In the genomic region with DNA sequence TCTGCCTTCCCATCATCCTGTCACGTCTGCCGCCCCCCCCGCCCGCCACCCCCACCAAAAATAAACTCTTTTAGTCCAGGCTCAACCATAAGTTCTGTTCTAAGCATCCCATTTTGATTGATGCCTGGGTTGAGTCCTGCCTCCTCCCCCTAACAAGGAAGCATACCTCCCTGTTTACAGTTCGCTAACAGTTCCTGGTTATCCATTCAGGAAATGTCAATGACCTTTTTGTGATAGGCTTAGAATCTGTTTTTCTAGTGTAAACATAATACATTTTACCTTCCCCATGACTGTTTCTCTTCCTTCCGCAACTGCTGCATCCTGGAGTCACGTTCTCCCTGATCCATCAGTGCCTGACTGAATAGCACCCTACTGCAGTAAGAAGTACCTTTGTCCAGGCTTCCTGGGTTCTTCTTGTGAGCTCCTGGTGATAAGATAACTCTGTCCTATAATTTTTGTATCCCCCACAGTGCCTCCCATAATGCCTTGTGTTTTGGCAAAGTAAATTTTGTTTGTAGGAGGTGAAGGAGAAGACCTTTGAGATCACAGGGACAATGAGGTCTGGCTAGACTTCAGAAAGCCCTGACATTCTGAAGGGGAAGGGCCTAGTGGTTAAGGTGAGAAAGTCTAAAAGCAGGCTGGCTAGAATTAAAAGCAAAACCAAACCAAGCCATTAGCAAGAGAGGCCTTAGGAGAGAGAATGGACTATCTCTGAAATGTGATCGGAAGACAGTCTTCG, we compare ENCODE assay signal across 1 cellular context.
A peak's percentile ranks its signal among the peaks of the same experiment; 100 is the strongest.
TF ChIP-seq lines count a peak whose summit lies in the region.

No MANE protein-coding gene starts in this region.

TF ChIP-seq in HepG2, 621 proteins besides CTCF, POLR2A, EP300 and RAD21 (continues in another document):
- TF ChIP-seq EZH2 (conservative IDR thresholded peaks at IDR 0.05; ENCODE audit: low read depth, low read length) (no peak), ZNF878 (CRISPR knock-in tag; IDR thresholded peaks at IDR 0.05) (peak; percentile 36; the same call in 1 of the 2 replicates), ZSCAN31 (CRISPR knock-in tag; IDR thresholded peaks at IDR 0.05; ENCODE audit: low read depth) (no peak), FOXO1 (CRISPR knock-in tag; IDR thresholded peaks at IDR 0.05) (peak; percentile 93), MEF2D (CRISPR knock-in tag; IDR thresholded peaks at IDR 0.05) (peak; percentile 77), MED1 (CRISPR knock-in tag; IDR thresholded peaks at IDR 0.05) (peak; percentile 96), SNRNP70 (IDR thresholded peaks at IDR 0.05; ENCODE audit: low read depth, low read length) (no peak), ZNF703 (CRISPR knock-in tag; IDR thresholded peaks at IDR 0.05; ENCODE audit: borderline replicate concordance) (0 out of 2 replicates have a peak, but pooled peaks have one; percentile 69), POLR2G (IDR thresholded peaks at IDR 0.05; ENCODE audit: low read depth, low read length) (peak; percentile 78), CHD4 (IDR thresholded peaks at IDR 0.05; ENCODE audit: borderline replicate concordance, low read length) (no peak), IRX3 (CRISPR knock-in tag; IDR thresholded peaks at IDR 0.05; ENCODE audit: borderline replicate concordance, low read depth) (no peak), PLRG1 (conservative IDR thresholded peaks at IDR 0.05) (no peak), ZNF782 (CRISPR knock-in tag; IDR thresholded peaks at IDR 0.05; ENCODE audit: borderline replicate concordance) (no peak), ZFP36L2 (CRISPR knock-in tag; IDR thresholded peaks at IDR 0.05) (no peak), ZNF180 (CRISPR knock-in tag; IDR thresholded peaks at IDR 0.05; ENCODE audit: borderline replicate concordance, low read depth) (no peak), DR1 (CRISPR knock-in tag; IDR thresholded peaks at IDR 0.05) (no peak), SMAD9 (CRISPR knock-in tag; IDR thresholded peaks at IDR 0.05) (no peak), HOXA7 (CRISPR knock-in tag; IDR thresholded peaks at IDR 0.05) (no peak)
- TF ChIP-seq, protein P1, sequence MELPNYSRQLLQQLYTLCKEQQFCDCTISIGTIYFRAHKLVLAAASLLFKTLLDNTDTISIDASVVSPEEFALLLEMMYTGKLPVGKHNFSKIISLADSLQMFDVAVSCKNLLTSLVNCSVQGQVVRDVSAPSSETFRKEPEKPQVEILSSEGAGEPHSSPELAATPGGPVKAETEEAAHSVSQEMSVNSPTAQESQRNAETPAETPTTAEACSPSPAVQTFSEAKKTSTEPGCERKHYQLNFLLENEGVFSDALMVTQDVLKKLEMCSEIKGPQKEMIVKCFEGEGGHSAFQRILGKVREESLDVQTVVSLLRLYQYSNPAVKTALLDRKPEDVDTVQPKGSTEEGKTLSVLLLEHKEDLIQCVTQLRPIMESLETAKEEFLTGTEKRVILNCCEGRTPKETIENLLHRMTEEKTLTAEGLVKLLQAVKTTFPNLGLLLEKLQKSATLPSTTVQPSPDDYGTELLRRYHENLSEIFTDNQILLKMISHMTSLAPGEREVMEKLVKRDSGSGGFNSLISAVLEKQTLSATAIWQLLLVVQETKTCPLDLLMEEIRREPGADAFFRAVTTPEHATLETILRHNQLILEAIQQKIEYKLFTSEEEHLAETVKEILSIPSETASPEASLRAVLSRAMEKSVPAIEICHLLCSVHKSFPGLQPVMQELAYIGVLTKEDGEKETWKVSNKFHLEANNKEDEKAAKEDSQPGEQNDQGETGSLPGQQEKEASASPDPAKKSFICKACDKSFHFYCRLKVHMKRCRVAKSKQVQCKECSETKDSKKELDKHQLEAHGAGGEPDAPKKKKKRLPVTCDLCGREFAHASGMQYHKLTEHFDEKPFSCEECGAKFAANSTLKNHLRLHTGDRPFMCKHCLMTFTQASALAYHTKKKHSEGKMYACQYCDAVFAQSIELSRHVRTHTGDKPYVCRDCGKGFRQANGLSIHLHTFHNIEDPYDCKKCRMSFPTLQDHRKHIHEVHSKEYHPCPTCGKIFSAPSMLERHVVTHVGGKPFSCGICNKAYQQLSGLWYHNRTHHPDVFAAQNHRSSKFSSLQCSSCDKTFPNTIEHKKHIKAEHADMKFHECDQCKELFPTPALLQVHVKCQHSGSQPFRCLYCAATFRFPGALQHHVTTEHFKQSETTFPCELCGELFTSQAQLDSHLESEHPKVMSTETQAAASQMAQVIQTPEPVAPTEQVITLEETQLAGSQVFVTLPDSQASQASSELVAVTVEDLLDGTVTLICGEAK (IDR thresholded peaks at IDR 0.05) = no peak
- TF ChIP-seq, protein P1 (CRISPR knock-in tag; IDR thresholded peaks at IDR 0.05) = no peak
- TF ChIP-seq, protein P2, sequence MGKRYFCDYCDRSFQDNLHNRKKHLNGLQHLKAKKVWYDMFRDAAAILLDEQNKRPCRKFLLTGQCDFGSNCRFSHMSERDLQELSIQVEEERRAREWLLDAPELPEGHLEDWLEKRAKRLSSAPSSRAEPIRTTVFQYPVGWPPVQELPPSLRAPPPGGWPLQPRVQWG (CRISPR knock-in tag; IDR thresholded peaks at IDR 0.05; ENCODE audit: borderline replicate concordance, low read depth) = no peak
- TF ChIP-seq, protein P3, sequence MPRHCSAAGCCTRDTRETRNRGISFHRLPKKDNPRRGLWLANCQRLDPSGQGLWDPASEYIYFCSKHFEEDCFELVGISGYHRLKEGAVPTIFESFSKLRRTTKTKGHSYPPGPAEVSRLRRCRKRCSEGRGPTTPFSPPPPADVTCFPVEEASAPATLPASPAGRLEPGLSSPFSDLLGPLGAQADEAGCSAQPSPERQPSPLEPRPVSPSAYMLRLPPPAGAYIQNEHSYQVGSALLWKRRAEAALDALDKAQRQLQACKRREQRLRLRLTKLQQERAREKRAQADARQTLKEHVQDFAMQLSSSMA (CRISPR knock-in tag; IDR thresholded peaks at IDR 0.05) = no peak
- TF ChIP-seq, protein P4, sequence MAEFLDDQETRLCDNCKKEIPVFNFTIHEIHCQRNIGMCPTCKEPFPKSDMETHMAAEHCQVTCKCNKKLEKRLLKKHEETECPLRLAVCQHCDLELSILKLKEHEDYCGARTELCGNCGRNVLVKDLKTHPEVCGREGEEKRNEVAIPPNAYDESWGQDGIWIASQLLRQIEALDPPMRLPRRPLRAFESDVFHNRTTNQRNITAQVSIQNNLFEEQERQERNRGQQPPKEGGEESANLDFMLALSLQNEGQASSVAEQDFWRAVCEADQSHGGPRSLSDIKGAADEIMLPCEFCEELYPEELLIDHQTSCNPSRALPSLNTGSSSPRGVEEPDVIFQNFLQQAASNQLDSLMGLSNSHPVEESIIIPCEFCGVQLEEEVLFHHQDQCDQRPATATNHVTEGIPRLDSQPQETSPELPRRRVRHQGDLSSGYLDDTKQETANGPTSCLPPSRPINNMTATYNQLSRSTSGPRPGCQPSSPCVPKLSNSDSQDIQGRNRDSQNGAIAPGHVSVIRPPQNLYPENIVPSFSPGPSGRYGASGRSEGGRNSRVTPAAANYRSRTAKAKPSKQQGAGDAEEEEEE (CRISPR knock-in tag; IDR thresholded peaks at IDR 0.05; ENCODE audit: borderline replicate concordance) = no peak
- TF ChIP-seq, protein P5, sequence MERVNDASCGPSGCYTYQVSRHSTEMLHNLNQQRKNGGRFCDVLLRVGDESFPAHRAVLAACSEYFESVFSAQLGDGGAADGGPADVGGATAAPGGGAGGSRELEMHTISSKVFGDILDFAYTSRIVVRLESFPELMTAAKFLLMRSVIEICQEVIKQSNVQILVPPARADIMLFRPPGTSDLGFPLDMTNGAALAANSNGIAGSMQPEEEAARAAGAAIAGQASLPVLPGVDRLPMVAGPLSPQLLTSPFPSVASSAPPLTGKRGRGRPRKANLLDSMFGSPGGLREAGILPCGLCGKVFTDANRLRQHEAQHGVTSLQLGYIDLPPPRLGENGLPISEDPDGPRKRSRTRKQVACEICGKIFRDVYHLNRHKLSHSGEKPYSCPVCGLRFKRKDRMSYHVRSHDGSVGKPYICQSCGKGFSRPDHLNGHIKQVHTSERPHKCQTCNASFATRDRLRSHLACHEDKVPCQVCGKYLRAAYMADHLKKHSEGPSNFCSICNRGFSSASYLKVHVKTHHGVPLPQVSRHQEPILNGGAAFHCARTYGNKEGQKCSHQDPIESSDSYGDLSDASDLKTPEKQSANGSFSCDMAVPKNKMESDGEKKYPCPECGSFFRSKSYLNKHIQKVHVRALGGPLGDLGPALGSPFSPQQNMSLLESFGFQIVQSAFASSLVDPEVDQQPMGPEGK (CRISPR knock-in tag; IDR thresholded peaks at IDR 0.05) = peak; percentile 74
- TF ChIP-seq, protein P6, sequence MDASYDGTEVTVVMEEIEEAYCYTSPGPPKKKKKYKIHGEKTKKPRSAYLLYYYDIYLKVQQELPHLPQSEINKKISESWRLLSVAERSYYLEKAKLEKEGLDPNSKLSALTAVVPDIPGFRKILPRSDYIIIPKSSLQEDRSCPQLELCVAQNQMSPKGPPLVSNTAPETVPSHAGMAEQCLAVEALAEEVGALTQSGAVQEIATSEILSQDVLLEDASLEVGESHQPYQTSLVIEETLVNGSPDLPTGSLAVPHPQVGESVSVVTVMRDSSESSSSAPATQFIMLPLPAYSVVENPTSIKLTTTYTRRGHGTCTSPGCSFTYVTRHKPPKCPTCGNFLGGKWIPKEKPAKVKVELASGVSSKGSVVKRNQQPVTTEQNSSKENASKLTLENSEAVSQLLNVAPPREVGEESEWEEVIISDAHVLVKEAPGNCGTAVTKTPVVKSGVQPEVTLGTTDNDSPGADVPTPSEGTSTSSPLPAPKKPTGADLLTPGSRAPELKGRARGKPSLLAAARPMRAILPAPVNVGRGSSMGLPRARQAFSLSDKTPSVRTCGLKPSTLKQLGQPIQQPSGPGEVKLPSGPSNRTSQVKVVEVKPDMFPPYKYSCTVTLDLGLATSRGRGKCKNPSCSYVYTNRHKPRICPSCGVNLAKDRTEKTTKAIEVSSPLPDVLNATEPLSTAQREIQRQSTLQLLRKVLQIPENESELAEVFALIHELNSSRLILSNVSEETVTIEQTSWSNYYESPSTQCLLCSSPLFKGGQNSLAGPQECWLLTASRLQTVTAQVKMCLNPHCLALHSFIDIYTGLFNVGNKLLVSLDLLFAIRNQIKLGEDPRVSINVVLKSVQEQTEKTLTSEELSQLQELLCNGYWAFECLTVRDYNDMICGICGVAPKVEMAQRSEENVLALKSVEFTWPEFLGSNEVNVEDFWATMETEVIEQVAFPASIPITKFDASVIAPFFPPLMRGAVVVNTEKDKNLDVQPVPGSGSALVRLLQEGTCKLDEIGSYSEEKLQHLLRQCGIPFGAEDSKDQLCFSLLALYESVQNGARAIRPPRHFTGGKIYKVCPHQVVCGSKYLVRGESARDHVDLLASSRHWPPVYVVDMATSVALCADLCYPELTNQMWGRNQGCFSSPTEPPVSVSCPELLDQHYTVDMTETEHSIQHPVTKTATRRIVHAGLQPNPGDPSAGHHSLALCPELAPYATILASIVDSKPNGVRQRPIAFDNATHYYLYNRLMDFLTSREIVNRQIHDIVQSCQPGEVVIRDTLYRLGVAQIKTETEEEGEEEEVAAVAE (CRISPR knock-in tag; IDR thresholded peaks at IDR 0.05; ENCODE audit: borderline replicate concordance) = no peak; the same call in 1 of the 2 replicates
- TF ChIP-seq, protein P7, sequence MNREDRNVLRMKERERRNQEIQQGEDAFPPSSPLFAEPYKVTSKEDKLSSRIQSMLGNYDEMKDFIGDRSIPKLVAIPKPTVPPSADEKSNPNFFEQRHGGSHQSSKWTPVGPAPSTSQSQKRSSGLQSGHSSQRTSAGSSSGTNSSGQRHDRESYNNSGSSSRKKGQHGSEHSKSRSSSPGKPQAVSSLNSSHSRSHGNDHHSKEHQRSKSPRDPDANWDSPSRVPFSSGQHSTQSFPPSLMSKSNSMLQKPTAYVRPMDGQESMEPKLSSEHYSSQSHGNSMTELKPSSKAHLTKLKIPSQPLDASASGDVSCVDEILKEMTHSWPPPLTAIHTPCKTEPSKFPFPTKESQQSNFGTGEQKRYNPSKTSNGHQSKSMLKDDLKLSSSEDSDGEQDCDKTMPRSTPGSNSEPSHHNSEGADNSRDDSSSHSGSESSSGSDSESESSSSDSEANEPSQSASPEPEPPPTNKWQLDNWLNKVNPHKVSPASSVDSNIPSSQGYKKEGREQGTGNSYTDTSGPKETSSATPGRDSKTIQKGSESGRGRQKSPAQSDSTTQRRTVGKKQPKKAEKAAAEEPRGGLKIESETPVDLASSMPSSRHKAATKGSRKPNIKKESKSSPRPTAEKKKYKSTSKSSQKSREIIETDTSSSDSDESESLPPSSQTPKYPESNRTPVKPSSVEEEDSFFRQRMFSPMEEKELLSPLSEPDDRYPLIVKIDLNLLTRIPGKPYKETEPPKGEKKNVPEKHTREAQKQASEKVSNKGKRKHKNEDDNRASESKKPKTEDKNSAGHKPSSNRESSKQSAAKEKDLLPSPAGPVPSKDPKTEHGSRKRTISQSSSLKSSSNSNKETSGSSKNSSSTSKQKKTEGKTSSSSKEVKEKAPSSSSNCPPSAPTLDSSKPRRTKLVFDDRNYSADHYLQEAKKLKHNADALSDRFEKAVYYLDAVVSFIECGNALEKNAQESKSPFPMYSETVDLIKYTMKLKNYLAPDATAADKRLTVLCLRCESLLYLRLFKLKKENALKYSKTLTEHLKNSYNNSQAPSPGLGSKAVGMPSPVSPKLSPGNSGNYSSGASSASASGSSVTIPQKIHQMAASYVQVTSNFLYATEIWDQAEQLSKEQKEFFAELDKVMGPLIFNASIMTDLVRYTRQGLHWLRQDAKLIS (CRISPR knock-in tag; IDR thresholded peaks at IDR 0.05) = peak; percentile 88
